ENCODE assay signal across 3 cellular contexts in genomic region chr9:114128759-114129158, GRCh38. TPM values are rescaled to one million over a fixed set of nuclear protein-coding genes. Genes with fewer than 3 reads are reported as not detected.
"Had no signal": no experiment of that assay in that cellular context is flagged by ENCODE, and none has a peak within 500 bp of the region (broad histone marks: within the 10 kb centered on the region; RNA-seq: fewer than 3 reads in every experiment).

No MANE protein-coding gene starts in this region.

RNA-seq across cellular contexts. Expression of gene KIF12, which starts 29.7 kb away (rescaled TPM):
- total RNA-seq: LHCN-M2, MCF 10A, NCI-H460 had no signal

RNA-seq across cellular contexts. Expression of gene AMBP, which starts 50.7 kb away (rescaled TPM):
- total RNA-seq: LHCN-M2, MCF 10A had no signal
